ENCODE assay signal across 10 cellular contexts in the genomic region with DNA sequence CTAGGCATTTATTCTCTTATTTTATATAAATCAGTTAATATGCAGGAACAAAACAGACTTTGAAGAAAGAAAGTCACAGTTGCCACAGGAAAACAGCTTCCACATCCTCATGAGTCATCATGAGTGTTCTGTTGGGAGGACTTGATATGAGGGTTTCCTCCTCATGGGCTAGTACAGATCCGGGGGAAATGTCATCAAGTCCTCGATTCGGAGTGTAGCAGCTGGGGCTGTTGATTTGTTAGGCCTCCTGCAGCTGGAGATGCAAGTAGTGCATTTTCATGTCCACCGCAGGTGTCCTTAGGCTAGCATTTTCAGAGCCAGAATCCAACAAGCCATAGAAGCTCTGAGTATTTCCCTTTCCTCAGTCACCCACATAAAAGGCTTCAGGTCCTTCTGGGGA. TPM values are rescaled to one million over a fixed set of nuclear protein-coding genes. Genes with fewer than 3 reads are reported as not detected.
DNase-seq lines count a peak whose midpoint lies in the region; ATAC-seq and TF ChIP-seq lines count a peak whose summit lies in the region.
"Had no signal": no experiment of that assay in that cellular context is flagged by ENCODE, and none has a peak within 500 bp of the region (broad histone marks: within the 10 kb centered on the region; RNA-seq: fewer than 3 reads in every experiment).

No MANE protein-coding gene starts in this region.

- no peak for TF ChIP-seq CTCF in kidney epithelial cell (IDR thresholded peaks at IDR 0.05; ENCODE audit: insufficient read depth, low read length, poor library complexity, severe bottlenecking)
- no peak for TF ChIP-seq CTCF in natural killer cell (IDR thresholded peaks at IDR 0.05)

- peaks cover 16% of the 10 kb centered on the region for H3K27me3 Mint-ChIP-seq in activated CD8-positive, alpha-beta T cell treated with anti-CD3 and anti-CD28 coated beads, Interleukin-2, amount 10 ng/mL, durations not matched to agents 7 days and 5 days (ENCODE audit: low read depth)
- H3K27me3 Mint-ChIP-seq in natural killer cell (ENCODE audit: low read depth in 2 of 2), result peaks cover 4 to 47% of the 10 kb centered on the region in 2 donors

- DNase-seq in CMK (ENCODE audit: low read depth) (peak; percentile 5), LoVo (ENCODE audit: low spot score) (peak; percentile 77), kidney epithelial cell (ENCODE audit: low read depth) (peak; percentile 59), NCI-H1436 (lab: John Stamatoyannopoulos, UW) (no peak), natural killer cell (no peak)
- peak; percentile 44 for DNase-seq in activated CD8-positive, alpha-beta T cell treated with anti-CD3 and anti-CD28 coated beads, Interleukin-2, amount 10 ng/mL, durations not matched to agents 7 days and 5 days
- DNase-seq: activated B cell treated with CpG ODN at 0.5 μM for 24 hours, naive B cell had no signal

- POLR2A ChIA-PET in activated CD8-positive, alpha-beta T cell treated with anti-CD3 and anti-CD28 coated beads, Interleukin-2, amount 10 ng/mL, durations not matched to agents 7 days and 5 days (lab: Charles Lee), result interaction anchor here (1.0 kb wide), 1 partner anchor 9 kb away, joined by 3 read pairs; no protein-coding TSS in a partner anchor

- ATAC-seq in activated CD8-positive, alpha-beta T cell treated with anti-CD3 and anti-CD28 coated beads, Interleukin-2, amount 10 ng/mL, durations not matched to agents 7 days and 5 days, result peak; percentile 81
- no peak for ATAC-seq in HG02870 (IDR thresholded peaks at IDR 0.05; ENCODE audit: unreplicated experiment)
- no peak for ATAC-seq in HG02970 (IDR thresholded peaks at IDR 0.05; ENCODE audit: low FRiP score, unreplicated experiment)
- ATAC-seq in natural killer cell, result no peak

- no peaks in the 10 kb centered on the region for H3K27me3 ChIP-seq in kidney epithelial cell (ENCODE audit: control insufficient read depth, insufficient read depth, low read length)

- peaks cover 22% of the 10 kb centered on the region for H3K4me1 Mint-ChIP-seq in activated CD8-positive, alpha-beta T cell treated with anti-CD3 and anti-CD28 coated beads, Interleukin-2, amount 10 ng/mL, durations not matched to agents 7 days and 5 days (ENCODE audit: low read depth)
- no peaks in the 10 kb centered on the region for H3K4me1 Mint-ChIP-seq in natural killer cell
- H3K4me1 Mint-ChIP-seq: activated B cell treated with CpG ODN at 0.5 μM for 24 hours, naive B cell had no signal

- intact Hi-C loops in natural killer cell (cut with micrococcal nuclease), result no loop called here

- H3K4me3 ChIP-seq in kidney epithelial cell (ENCODE audit: low read depth, low read length), result no peak overlapping the region

- H3K36me3 Mint-ChIP-seq in activated CD8-positive, alpha-beta T cell treated with anti-CD3 and anti-CD28 coated beads, Interleukin-2, amount 10 ng/mL, durations not matched to agents 7 days and 5 days (ENCODE audit: low read depth), result no peaks in the 10 kb centered on the region
- no peaks in the 10 kb centered on the region for H3K36me3 Mint-ChIP-seq in natural killer cell
- H3K36me3 Mint-ChIP-seq: naive B cell had no signal

- CTCF ChIA-PET in activated CD8-positive, alpha-beta T cell treated with anti-CD3 and anti-CD28 coated beads, Interleukin-2, amount 10 ng/mL, durations not matched to agents 7 days and 5 days (lab: Charles Lee), result interaction anchor here (1.0 to 2.3 kb wide), 5 partner anchors 9 to 115 kb away, joined by 3 to 7 read pairs (median 4); no protein-coding TSS in a partner anchor

- H3K36me3 ChIP-seq in kidney epithelial cell (ENCODE audit: control insufficient read depth, insufficient read depth, low read length), result no peaks in the 10 kb centered on the region

- no peak overlapping the region for H3K4me3 Mint-ChIP-seq in activated CD8-positive, alpha-beta T cell treated with anti-CD3 and anti-CD28 coated beads, Interleukin-2, amount 10 ng/mL, durations not matched to agents 7 days and 5 days
- H3K4me3 Mint-ChIP-seq in natural killer cell, result no peak overlapping the region
- H3K4me3 Mint-ChIP-seq: activated B cell treated with CpG ODN at 0.5 μM for 24 hours, naive B cell had no signal

- no peaks in the 10 kb centered on the region for H3K9me3 Mint-ChIP-seq in activated CD8-positive, alpha-beta T cell treated with anti-CD3 and anti-CD28 coated beads, Interleukin-2, amount 10 ng/mL, durations not matched to agents 7 days and 5 days (ENCODE audit: insufficient read depth)
- no peaks in the 10 kb centered on the region for H3K9me3 Mint-ChIP-seq in natural killer cell
- H3K9me3 Mint-ChIP-seq: activated B cell treated with CpG ODN at 0.5 μM for 24 hours, naive B cell had no signal

- peak overlapping the region; percentile 79 for H3K27ac Mint-ChIP-seq in activated CD8-positive, alpha-beta T cell treated with anti-CD3 and anti-CD28 coated beads, Interleukin-2, amount 10 ng/mL, durations not matched to agents 7 days and 5 days
- H3K27ac Mint-ChIP-seq in natural killer cell, result no peak overlapping the region
- H3K27ac Mint-ChIP-seq: activated B cell treated with CpG ODN at 0.5 μM for 24 hours, naive B cell had no signal

RNA-seq across cellular contexts. Expression of gene ADAM30, which starts 36.7 kb away (rescaled TPM):
- not detected for total RNA-seq in activated CD8-positive, alpha-beta T cell treated with anti-CD3 and anti-CD28 coated beads, Interleukin-2, amount 10 ng/mL, durations not matched to agents 7 days and 5 days
- total RNA-seq in kidney epithelial cell, result not detected in 2 replicates
- total RNA-seq in natural killer cell, result under 1 TPM in 1 of 3 donors, not detected in 2; 0.13 TPM
- total RNA-seq: activated B cell treated with CpG ODN at 0.5 μM for 24 hours had no signal

RNA-seq across cellular contexts. Expression of gene REG4, which starts 48.4 kb away (rescaled TPM):
- 10 to 100 TPM; 14.6 to 15.3 TPM for total RNA-seq in activated CD8-positive, alpha-beta T cell treated with anti-CD3 and anti-CD28 coated beads, Interleukin-2, amount 10 ng/mL, durations not matched to agents 7 days and 5 days
- not detected in 2 replicates for total RNA-seq in kidney epithelial cell
- total RNA-seq in natural killer cell, result not detected
- total RNA-seq: activated B cell treated with CpG ODN at 0.5 μM for 24 hours had no signal

Comparison
In these comparisons a context has a peak if more than half of its experiments do, and no peak if none do; other contexts are left out.
1. DNase-seq: peak in CMK (single experiment), LoVo (single experiment), activated CD8-positive, alpha-beta T cell treated with anti-CD3 and anti-CD28 coated beads, Interleukin-2, amount 10 ng/mL, durations not matched to agents 7 days and 5 days (single experiment) and kidney epithelial cell (single experiment); none in NCI-H1436 (single experiment) and natural killer cell (single experiment).
2. RNA of gene REG4, which starts 48.4 kb away (total RNA-seq): 14.6 to 15.3 TPM in activated CD8-positive, alpha-beta T cell treated with anti-CD3 and anti-CD28 coated beads, Interleukin-2, amount 10 ng/mL, durations not matched to agents 7 days and 5 days; not detected in kidney epithelial cell and not detected in natural killer cell; every median in the first group is over 10 times any median in the second.